Comparison of ENCODE assay signal across 11 cellular contexts in genomic region chr5:173232499-173233346, GRCh38. TPM values are rescaled to one million over a fixed set of nuclear protein-coding genes. Genes with fewer than 3 reads are reported as not detected.
DNase-seq lines count a peak whose midpoint lies in the region; ATAC-seq and TF ChIP-seq lines count a peak whose summit lies in the region.
"Had no signal": no experiment of that assay in that cellular context is flagged by ENCODE, and none has a peak within 500 bp of the region (broad histone marks: within the 10 kb centered on the region; RNA-seq: fewer than 3 reads in every experiment).

No MANE protein-coding gene starts in this region.

- H3K4me2 ChIP-seq in PC-3 (ENCODE audit: low read length) (0 out of 2 replicates have a peak overlapping the region, but pooled peaks have one; percentile 16), trophoblast cell (ENCODE audit: low read length) (peak overlapping the region; percentile 28)

- no peak overlapping the region for H3K14ac ChIP-seq in trophoblast cell (ENCODE audit: low read length)

- no peak overlapping the region for H4K91ac ChIP-seq in trophoblast cell (ENCODE audit: low read depth, low read length)

- no peak overlapping the region for H3K27ac ChIP-seq in PC-3 (ENCODE audit: low read length)
- H3K27ac ChIP-seq in esophagus squamous epithelium: no peak overlapping the region
- no peak overlapping the region for H3K27ac ChIP-seq in trophoblast cell (ENCODE audit: low read depth, low read length)
- H3K27ac ChIP-seq in caudate nucleus (ENCODE audit: low read depth, low read length): no peak overlapping the region

- H3K23ac ChIP-seq in trophoblast cell (ENCODE audit: low read length): no peak overlapping the region

- no peaks in the 10 kb centered on the region for H3F3A ChIP-seq in PC-3 (ENCODE audit: low read length, unreplicated experiment)

- H3K4me3 ChIP-seq in PC-3 (ENCODE audit: low read length) (no peak overlapping the region), esophagus squamous epithelium (peak overlapping the region in 3 of 4 donors; percentile 20 to 43 (median 24)), trophoblast cell (ENCODE audit: low read depth, low read length) (no peak overlapping the region)

- no TSS peak for BruUV-seq in PC-3 (replicated peaks; lab: Mats Ljungman, UMichigan)

- H2BK12ac ChIP-seq in trophoblast cell (ENCODE audit: low read length): no peak overlapping the region

- no peak overlapping the region for H3K4ac ChIP-seq in trophoblast cell (ENCODE audit: low read depth, low read length)

- TF ChIP-seq POLR2A in esophagus squamous epithelium (IDR thresholded peaks at IDR 0.05): no peak

- 10 to 14% methylated on average over 2 to 6 of the region's 87 CpGs for WGBS in esophagus squamous epithelium, 2 donors
- WGBS in trophoblast cell (ENCODE audit: extremely low coverage, insufficient coverage, insufficient read length): no CpG with 5 or more reads among the region's 87 CpGs

- no peaks in the 10 kb centered on the region for H3K9me2 ChIP-seq in PC-3 (replicated peaks; ENCODE audit: low read length)

- intact Hi-C loops in PC-3 (cut with micrococcal nuclease) (no loop called here), esophagus squamous epithelium (cut with DNase I) (no loop called here)

- H3K36me3 ChIP-seq in PC-3 (ENCODE audit: low read depth, low read length) (no peaks in the 10 kb centered on the region), esophagus squamous epithelium (no peaks in the 10 kb centered on the region), trophoblast cell (ENCODE audit: control insufficient read depth in 1 of 2, insufficient read depth in 2 of 2, low read length in 2 of 2) (no peaks in the 10 kb centered on the region)

- H3K79me1 ChIP-seq in trophoblast cell (ENCODE audit: low read length): no peaks in the 10 kb centered on the region

- POLR2A ChIA-PET in PC-3 (lab: Charles Lee; ENCODE audit: unreplicated experiment): no interaction called here

- DNase-seq in GM20000 (ENCODE audit: low spot score) (peak; percentile 30), PC-3 (no peak), esophagus squamous epithelium (lab: John Stamatoyannopoulos, UW) (no peak), trophoblast cell (peak in 1 of 2 donors; percentile 4), caudate nucleus (lab: John Stamatoyannopoulos, UW) (no peak)
- DNase-seq: activated effector memory CD4-positive, alpha-beta T cell treated with anti-CD3 and anti-CD28 coated beads, Interleukin-2, amount 50 U/mL, for 16 hours; kidney glomerular epithelial cell had no signal

- CTCF ChIA-PET in PC-3 (lab: Charles Lee): no interaction called here

- H3K9me3 ChIP-seq in PC-3 (ENCODE audit: low read length) (no peaks in the 10 kb centered on the region), esophagus squamous epithelium (no peaks in the 10 kb centered on the region), trophoblast cell (ENCODE audit: insufficient read depth, low read depth, low read length) (peaks cover 6% of the 10 kb centered on the region)

- H3K79me2 ChIP-seq in PC-3 (ENCODE audit: low read length): no peaks in the 10 kb centered on the region
- H3K79me2 ChIP-seq in trophoblast cell (ENCODE audit: control insufficient read depth, insufficient read depth, low read length, poor library complexity): no peaks in the 10 kb centered on the region

- no peak overlapping the region for H3K9ac ChIP-seq in PC-3 (ENCODE audit: low read length)
- H3K9ac ChIP-seq in trophoblast cell (ENCODE audit: low read length): no peak overlapping the region

- H2BK120ac ChIP-seq in trophoblast cell (ENCODE audit: insufficient read depth, low read length, poor library complexity): no peak overlapping the region

- H3K4me1 ChIP-seq in PC-3 (ENCODE audit: insufficient read depth, low read length) (no peaks in the 10 kb centered on the region), esophagus squamous epithelium (peaks cover 20 to 61% (median 20%) of the 10 kb centered on the region in 3 donors), trophoblast cell (ENCODE audit: control insufficient read depth in 1 of 2, insufficient read depth in 2 of 2, low read length in 2 of 2) (peaks cover 10 to 14% of the 10 kb centered on the region in 2 experiments)

- H3K27me3 ChIP-seq in PC-3 (ENCODE audit: low read length) (peaks cover 16% of the 10 kb centered on the region), esophagus squamous epithelium (peaks cover 33 to 100% (median 67%) of the 10 kb centered on the region in 4 donors), trophoblast cell (ENCODE audit: insufficient read depth, low read length) (peaks cover 98% of the 10 kb centered on the region)

- no peaks in the 10 kb centered on the region for H4K20me1 ChIP-seq in PC-3 (ENCODE audit: low read length)

- no peak overlapping the region for H4K8ac ChIP-seq in trophoblast cell (ENCODE audit: low read depth, low read length)

- no peak overlapping the region for H2AFZ ChIP-seq in PC-3 (ENCODE audit: low read length)
- no peak overlapping the region for H2AFZ ChIP-seq in trophoblast cell (ENCODE audit: insufficient read depth, low read length, poor library complexity)

- no peak overlapping the region for H2BK5ac ChIP-seq in trophoblast cell (ENCODE audit: low read depth, low read length, poor library complexity)

- H2AK5ac ChIP-seq in trophoblast cell (ENCODE audit: low read length): no peak overlapping the region

- no peak overlapping the region for H4K12ac ChIP-seq in trophoblast cell (ENCODE audit: low read depth, low read length)

- no peak overlapping the region for H3K18ac ChIP-seq in trophoblast cell (ENCODE audit: low read length)

- ATAC-seq in PC-3: peak; percentile 14; the same call in 1 of the 2 replicates
- ATAC-seq in GM18520 (IDR thresholded peaks at IDR 0.05; ENCODE audit: unreplicated experiment): no peak
- no peak for ATAC-seq in HG03460 (IDR thresholded peaks at IDR 0.05; ENCODE audit: unreplicated experiment)
- no peak for ATAC-seq in GM18511 (IDR thresholded peaks at IDR 0.05; ENCODE audit: unreplicated experiment)

- TF ChIP-seq CTCF in GM20000 (IDR thresholded peaks at IDR 0.05; ENCODE audit: extremely low read depth, missing control alignments) (no peak), PC-3 (conservative IDR thresholded peaks at IDR 0.05; ENCODE audit: low read depth, low read length) (no peak), esophagus squamous epithelium (IDR thresholded peaks at IDR 0.05) (no peak)

RNA-seq across cellular contexts. Expression of gene NKX2-5, which starts 2.3 kb away (rescaled TPM):
- total RNA-seq in PC-3 (2014; rRNA removed) (not detected in 2 replicates), esophagus squamous epithelium (not detected)
- polyA plus RNA-seq in trophoblast cell (2013): 0.03 TPM in 2 replicates
- total RNA-seq: subcutaneous adipose tissue had no signal

Comparison
In these comparisons a context has a peak if more than half of its experiments do, and no peak if none do; other contexts are left out.
1. H3K4me3 ChIP-seq: peak in esophagus squamous epithelium (3 of 4); none in PC-3 (single experiment) and trophoblast cell (single experiment).